Comparison of ENCODE assay signal across 24 cellular contexts in genomic region chr19:29092712-29093552, GRCh38.
DNase-seq lines count a peak whose midpoint lies in the region; ATAC-seq and TF ChIP-seq lines count a peak whose summit lies in the region.
"Had no signal": no experiment of that assay in that cellular context is flagged by ENCODE, and none has a peak within 500 bp of the region (broad histone marks: within the 10 kb centered on the region; RNA-seq: fewer than 3 reads in every experiment).

No MANE protein-coding gene starts in this region.

- no peaks in the 10 kb centered on the region for H3K36me3 ChIP-seq in GM23338 (ENCODE audit: insufficient read depth)
- H3K36me3 ChIP-seq in Panc1 (ENCODE audit: control insufficient read depth, insufficient read depth, low read length) = no peaks in the 10 kb centered on the region
- H3K36me3 ChIP-seq in esophagus squamous epithelium = no peaks in the 10 kb centered on the region
- H3K36me3 ChIP-seq: HAP-1 had no signal

- H3K9me3 ChIP-seq in Panc1 (ENCODE audit: control insufficient read depth, insufficient read depth, low read depth, low read length) (no peaks in the 10 kb centered on the region), esophagus squamous epithelium (no peaks in the 10 kb centered on the region)
- H3K9me3 ChIP-seq: HAP-1, SK-N-SH had no signal

- TF ChIP-seq POLR2A in esophagus squamous epithelium (IDR thresholded peaks at IDR 0.05) = no peak

- in situ Hi-C loops in Panc1 (cut with HindIII; ENCODE audit: low pct_unique_long_range_greater_than_20kb, low sequenced_read_pairs) = no loop called here

- H3K4me1 ChIP-seq in GM23338 (ENCODE audit: insufficient read depth) = peaks cover 5% of the 10 kb centered on the region; the same call in 1 of the 2 replicates
- no peaks in the 10 kb centered on the region for H3K4me1 ChIP-seq in Panc1 (ENCODE audit: control insufficient read depth, insufficient read depth, low read length)
- H3K4me1 ChIP-seq in esophagus squamous epithelium = peaks cover 0 to under 1% (median 0%) of the 10 kb centered on the region in 3 donors
- H3K4me1 ChIP-seq: HAP-1 had no signal

- no peaks in the 10 kb centered on the region for H3K79me2 ChIP-seq in GM23338 (replicated peaks; ENCODE audit: insufficient read depth)

- H3K27me3 ChIP-seq in GM23338 (ENCODE audit: insufficient read depth) (no peaks in the 10 kb centered on the region), Panc1 (ENCODE audit: control insufficient read depth, insufficient read depth, low read length) (peaks cover 3% of the 10 kb centered on the region; the same call in 1 of the 2 replicates), esophagus squamous epithelium (no peaks in the 10 kb centered on the region)

- no peak overlapping the region for H3K4me3 Mint-ChIP-seq in GM23338

- 86 to 87% methylated on average over 13 to 14 of the region's 41 CpGs for WGBS in esophagus squamous epithelium, 2 donors

- H3K27ac ChIP-seq in GM23338 (ENCODE audit: low read depth) = no peak overlapping the region
- H3K27ac ChIP-seq in Panc1 (ENCODE audit: low read length) = no peak overlapping the region
- H3K27ac ChIP-seq in esophagus squamous epithelium = no peak overlapping the region
- H3K27ac ChIP-seq: HL-60 had no signal

- peaks cover 13% of the 10 kb centered on the region for H3K9me2 ChIP-seq in GM23338 (ENCODE audit: insufficient read depth)
- H3K9me2 ChIP-seq: SK-N-SH had no signal

- H3K27ac Mint-ChIP-seq in GM23338 = no peak overlapping the region

- no TSS peak for BruUV-seq in Panc1 (replicated peaks; lab: Mats Ljungman, UMichigan)

- peaks cover 7% of the 10 kb centered on the region for H3K27me3 Mint-ChIP-seq in GM23338 (ENCODE audit: insufficient read depth, low read depth, poor library complexity)

- H3K4me3 ChIP-seq in GM23338 (no peak overlapping the region), Panc1 (ENCODE audit: low read depth in 2 of 2, low read length in 2 of 2) (no peak overlapping the region), fibroblast of mammary gland (ENCODE audit: control insufficient read depth, low read depth, low read length) (no peak overlapping the region), esophagus squamous epithelium (no peak overlapping the region)
- H3K4me3 ChIP-seq: HAP-1 had no signal

- POLR2A ChIA-PET in Panc1 (lab: Charles Lee) = no interaction called here

- H3K4me2 ChIP-seq in GM23338 = no peak overlapping the region
- H3K4me2 ChIP-seq: SK-N-SH had no signal

- peak; percentile 30; the same call in 1 of the 3 replicates for ATAC-seq in GM23338
- peak; percentile 51; the same call in 1 of the 2 replicates for ATAC-seq in Panc1
- peak; percentile 93 for ATAC-seq in omental fat pad (ENCODE audit: low FRiP score)
- ATAC-seq in HG03175 (IDR thresholded peaks at IDR 0.05; ENCODE audit: unreplicated experiment) = no peak
- ATAC-seq in GM21447 (IDR thresholded peaks at IDR 0.05; ENCODE audit: unreplicated experiment) = no peak

- H3F3A ChIP-seq in GM23338 (replicated peaks; ENCODE audit: low read depth) = no peaks in the 10 kb centered on the region

- intact Hi-C loops in Panc1 (cut with micrococcal nuclease; ENCODE audit: unreplicated experiment) = no loop called here
- intact Hi-C loops in esophagus squamous epithelium (cut with DNase I) = no loop called here

- peaks cover 19% of the 10 kb centered on the region; the same call in 2 of the 3 replicates for H3K4me1 Mint-ChIP-seq in GM23338

- no peaks in the 10 kb centered on the region for H4K20me1 ChIP-seq in GM23338 (replicated peaks; ENCODE audit: insufficient read depth)

- no peaks in the 10 kb centered on the region for H3K36me3 Mint-ChIP-seq in GM23338 (ENCODE audit: low read depth)

- H2AFZ ChIP-seq in GM23338 = no peak overlapping the region

- CTCF ChIA-PET in Panc1 (lab: Charles Lee) = interaction anchor here (0.6 to 0.7 kb wide), 2 partner anchors 10 to 42 kb away, joined by 3 to 5 read pairs; no protein-coding TSS in a partner anchor

- DNase-seq in GM23338 (ENCODE audit: low spot score) (no peak), Panc1 (ENCODE audit: low read depth, low spot score) (no peak), fibroblast of mammary gland (ENCODE audit: low read depth) (peak; percentile 61), omental fat pad (ENCODE audit: low spot score) (no peak), esophagus squamous epithelium (lab: John Stamatoyannopoulos, UW) (no peak)
- no peak for DNase-seq in activated CD4-positive, alpha-beta T cell treated with anti-CD3 and anti-CD28 coated beads for 1 hour
- DNase-seq: 8988T, ACHN, Calu3, DMS79 treated with DMSO at 0.1 percent for 48 hours, GF-D8, KBM-7, MV-4-11, NCI-H1105, NCI-H1436 treated with DMSO at 0.1 percent for 48 hours, NCI-H187 treated with DMSO at 0.1 percent for 48 hours, NCI-H2171 treated with DMSO at 0.1 percent for 48 hours, NCI-H345, NCI-H510A treated with DMSO at 0.1 percent for 48 hours, SK-N-SH had no signal

- H3K9me3 Mint-ChIP-seq in GM23338 = no peaks in the 10 kb centered on the region; the same call in 1 of the 3 replicates

- no peak for TF ChIP-seq CTCF in GM23338 (conservative IDR thresholded peaks at IDR 0.05; ENCODE audit: low read depth in 2 of 2)
- no peak for TF ChIP-seq CTCF in Panc1 (IDR thresholded peaks at IDR 0.05)
- TF ChIP-seq CTCF in fibroblast of mammary gland (conservative IDR thresholded peaks at IDR 0.05; ENCODE audit: control insufficient read depth, insufficient read depth, low read depth, low read length) = no peak
- no peak for TF ChIP-seq CTCF in omental fat pad (IDR thresholded peaks at IDR 0.05)
- TF ChIP-seq CTCF in esophagus squamous epithelium (IDR thresholded peaks at IDR 0.05) = no peak

TF ChIP-seq in GM23338, 12 proteins besides CTCF, POLR2A, EP300 and RAD21 (continues in another document):
- no peak for TF ChIP-seq REST (IDR thresholded peaks at IDR 0.05; ENCODE audit: unreplicated experiment)

Comparison
In these comparisons a context has a peak if more than half of its experiments do, and no peak if none do; other contexts are left out.
1. ATAC-seq: peak in GM23338 (single experiment), Panc1 (single experiment) and omental fat pad (single experiment); none in HG03175 (single experiment) and GM21447 (single experiment).